In genomic region chr1:114263343-114263742, GRCh38 we compare ENCODE assay signal across 12 cellular contexts.
DNase-seq lines count a peak whose midpoint lies in the region; ATAC-seq and TF ChIP-seq lines count a peak whose summit lies in the region.
"Had no signal": no experiment of that assay in that cellular context is flagged by ENCODE, and none has a peak within 500 bp of the region (broad histone marks: within the 10 kb centered on the region; RNA-seq: fewer than 3 reads in every experiment).

No MANE protein-coding gene starts in this region.

- H3K4me3 ChIP-seq in gastrocnemius medialis (no peak overlapping the region), psoas muscle (no peak overlapping the region)
- H3K4me3 ChIP-seq: breast epithelium had no signal

- intact Hi-C loops in gastrocnemius medialis (cut with DNase I; ENCODE audit: low total_unique reads) = no loop called here
- intact Hi-C loops in psoas muscle (cut with DNase I) = no loop called here

- peak; percentile 90 for ATAC-seq in GM18861 (IDR thresholded peaks at IDR 0.05; ENCODE audit: unreplicated experiment)
- ATAC-seq in HG02943 (IDR thresholded peaks at IDR 0.05; ENCODE audit: low read depth, unreplicated experiment) = peak; percentile 94
- peak; percentile 79 for ATAC-seq in HG03558 (IDR thresholded peaks at IDR 0.05; ENCODE audit: extremely low read depth, unreplicated experiment)
- ATAC-seq in gastrocnemius medialis = no peak
- no peak for ATAC-seq in psoas muscle

- TF ChIP-seq CTCF in GM20000 (IDR thresholded peaks at IDR 0.05; ENCODE audit: extremely low read depth, missing control alignments) (no peak), gastrocnemius medialis (IDR thresholded peaks at IDR 0.05 in 4 of 5, conservative IDR thresholded peaks at IDR 0.05 in 1 of 5) (no peak), psoas muscle (IDR thresholded peaks at IDR 0.05) (no peak)

- peak; percentile 34 for DNase-seq in GM20000 (ENCODE audit: low spot score)
- no peak for DNase-seq in nucleus accumbens (lab: John Stamatoyannopoulos, UW)
- DNase-seq in retina = no peak
- no peak for DNase-seq in gastrocnemius medialis
- no peak for DNase-seq in psoas muscle
- DNase-seq: hippocampal formation, NCI-H1417, NCI-H69 had no signal

- H3K27ac ChIP-seq in gastrocnemius medialis (no peak overlapping the region), psoas muscle (no peak overlapping the region)
- H3K27ac ChIP-seq: breast epithelium had no signal

- no peak for TF ChIP-seq POLR2A in gastrocnemius medialis (IDR thresholded peaks at IDR 0.05)

- no peaks in the 10 kb centered on the region for H3K36me3 ChIP-seq in gastrocnemius medialis
- no peaks in the 10 kb centered on the region for H3K36me3 ChIP-seq in psoas muscle (ENCODE audit: insufficient read depth in 1 of 2, low read depth in 1 of 2)
- H3K36me3 ChIP-seq: breast epithelium had no signal

- H3K27me3 ChIP-seq in gastrocnemius medialis (no peaks in the 10 kb centered on the region), psoas muscle (ENCODE audit: insufficient read depth in 3 of 3, low read length in 2 of 3) (no peaks in the 10 kb centered on the region)

- peaks cover 8 to 21% of the 10 kb centered on the region in 2 donors for H3K4me1 ChIP-seq in gastrocnemius medialis
- peaks cover 10% of the 10 kb centered on the region for H3K4me1 ChIP-seq in psoas muscle
- H3K4me1 ChIP-seq: breast epithelium had no signal

- WGBS in psoas muscle, 3 donors = 87 to 93% (median 88%) methylated on average over 3 of the region's 3 CpGs

- in situ Hi-C loops in gastrocnemius medialis (cut with MboI; ENCODE audit: low sequenced_read_pairs in 4 of 4) = no loop called here

- H3K9me3 ChIP-seq in gastrocnemius medialis = no peaks in the 10 kb centered on the region
- no peaks in the 10 kb centered on the region for H3K9me3 ChIP-seq in psoas muscle
- H3K9me3 ChIP-seq: breast epithelium had no signal

Comparison
In these comparisons a context has a peak if more than half of its experiments do, and no peak if none do; other contexts are left out.
1. ATAC-seq: peak in GM18861 (single experiment), HG02943 (single experiment) and HG03558 (single experiment); none in gastrocnemius medialis (0 of 2) and psoas muscle (0 of 4).